ENCODE assay signal across 12 cellular contexts in the genomic region with DNA sequence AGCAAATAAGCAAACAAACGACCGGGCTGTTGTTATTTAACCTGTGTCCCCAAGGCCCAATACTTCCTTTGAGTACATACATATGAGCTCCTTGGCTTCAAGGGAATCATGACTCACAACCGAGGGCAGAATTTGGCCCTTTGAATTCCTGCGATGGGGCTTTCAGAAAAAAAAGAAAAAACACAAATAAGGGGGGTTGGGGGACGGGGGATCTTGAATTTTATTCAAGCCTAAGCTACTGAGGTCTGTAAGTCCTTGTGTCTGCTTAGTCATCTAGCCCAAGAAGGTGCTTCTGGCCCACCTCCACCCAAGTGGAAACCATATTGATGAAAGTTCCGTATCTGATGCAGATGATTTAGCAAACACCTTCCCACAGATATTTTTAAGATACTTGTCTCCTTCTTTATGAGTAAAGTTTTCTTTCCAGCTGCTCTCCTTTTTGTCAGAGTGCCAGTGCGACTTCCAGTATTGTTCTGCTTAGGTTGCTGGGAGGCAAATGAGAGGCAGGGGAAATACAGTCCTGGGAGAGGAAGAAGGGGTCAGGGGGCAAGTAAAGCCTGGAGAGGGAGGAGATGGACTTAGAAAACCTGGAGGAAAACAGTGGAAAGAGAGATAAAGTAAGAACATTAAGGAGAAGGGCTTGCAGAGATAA.
DNase-seq lines count a peak whose midpoint lies in the region; ATAC-seq and TF ChIP-seq lines count a peak whose summit lies in the region.
"Had no signal": no experiment of that assay in that cellular context is flagged by ENCODE, and none has a peak within 500 bp of the region (broad histone marks: within the 10 kb centered on the region; RNA-seq: fewer than 3 reads in every experiment).

No MANE protein-coding gene starts in this region.

- H3K9me3 Mint-ChIP-seq in activated naive CD4-positive, alpha-beta T cell treated with anti-CD3 and anti-CD28 coated beads, Interleukin-2, amount 50 U/mL, for 72 hours = no peaks in the 10 kb centered on the region
- no peaks in the 10 kb centered on the region for H3K9me3 Mint-ChIP-seq in activated naive CD4-positive, alpha-beta T cell treated with anti-CD3 and anti-CD28 coated beads, Interleukin-2, amount 10 ng/mL, durations not matched to agents 7 days and 5 days

- peaks cover 8% of the 10 kb centered on the region for H3K27me3 Mint-ChIP-seq in activated naive CD4-positive, alpha-beta T cell treated with anti-CD3 and anti-CD28 coated beads, Interleukin-2, amount 10 ng/mL, durations not matched to agents 7 days and 5 days

- ATAC-seq in activated naive CD4-positive, alpha-beta T cell treated with anti-CD3 and anti-CD28 coated beads, Interleukin-2, amount 50 U/mL, for 72 hours = peak in 1 of 2 donors; percentile 61
- ATAC-seq in thoracic aorta (ENCODE audit: insufficient number of reproducible peaks, low FRiP score, low read depth) (peak; percentile 55), HG02885 (IDR thresholded peaks at IDR 0.05; ENCODE audit: poor library complexity, unreplicated experiment) (no peak)
- ATAC-seq: activated CD4-positive, CD25-positive, alpha-beta regulatory T cell treated with anti-CD3 and anti-CD28 coated beads, Interleukin-2, amount 50 U/mL, for 24 hours had no signal

- H3K4me1 Mint-ChIP-seq in activated naive CD4-positive, alpha-beta T cell treated with anti-CD3 and anti-CD28 coated beads, Interleukin-2, amount 10 ng/mL, durations not matched to agents 7 days and 5 days = no peaks in the 10 kb centered on the region

- H3K4me3 Mint-ChIP-seq in activated naive CD4-positive, alpha-beta T cell treated with anti-CD3 and anti-CD28 coated beads, Interleukin-2, amount 10 ng/mL, durations not matched to agents 7 days and 5 days = no peak overlapping the region

- H3K27me3 ChIP-seq in adipocyte (replicated peaks; ENCODE audit: control insufficient read depth, insufficient read depth, low read length) (no peaks in the 10 kb centered on the region), thoracic aorta (replicated peaks; ENCODE audit: insufficient read depth) (no peaks in the 10 kb centered on the region)
- H3K27me3 ChIP-seq: BE2C had no signal

- TF ChIP-seq CTCF in thoracic aorta (IDR thresholded peaks at IDR 0.05) = no peak

- peak overlapping the region; percentile 11 to 68 for H3K27ac Mint-ChIP-seq in activated naive CD4-positive, alpha-beta T cell treated with anti-CD3 and anti-CD28 coated beads, Interleukin-2, amount 50 U/mL, for 72 hours
- H3K27ac Mint-ChIP-seq in activated naive CD4-positive, alpha-beta T cell treated with anti-CD3 and anti-CD28 coated beads, Interleukin-2, amount 10 ng/mL, durations not matched to agents 7 days and 5 days = no peak overlapping the region

- peaks cover 30% of the 10 kb centered on the region for H3K4me1 ChIP-seq in adipocyte (ENCODE audit: control insufficient read depth, insufficient read depth, low read length)
- peaks cover 13 to 20% of the 10 kb centered on the region in 2 donors for H3K4me1 ChIP-seq in thoracic aorta (ENCODE audit: control insufficient read depth in 1 of 2, low read depth in 2 of 2)
- H3K4me1 ChIP-seq: BE2C had no signal

- peak overlapping the region; percentile 46 for H3K9ac ChIP-seq in adipocyte (ENCODE audit: low read length)

- H3K4me3 ChIP-seq in adipocyte (ENCODE audit: low read length) (peak overlapping the region; percentile 17), thoracic aorta (peak overlapping the region; percentile 13)

- DNase-seq in activated naive CD4-positive, alpha-beta T cell treated with anti-CD3 and anti-CD28 coated beads, Interleukin-2, amount 50 U/mL, for 72 hours (ENCODE audit: low spot score in 2 of 2) = no peak
- no peak for DNase-seq in activated naive CD4-positive, alpha-beta T cell treated with anti-CD3 and anti-CD28 coated beads, Interleukin-2, amount 10 ng/mL, durations not matched to agents 7 days and 5 days
- no peak for DNase-seq in adipocyte (ENCODE audit: low read depth)
- DNase-seq in left kidney (ENCODE audit: low read depth, low spot score) = peak; percentile 53
- DNase-seq in thoracic aorta (ENCODE audit: low spot score) = no peak
- no peak for DNase-seq in SW 1271 (lab: John Stamatoyannopoulos, UW)
- no peak for DNase-seq in G401 (ENCODE audit: low spot score)
- DNase-seq: anterior cingulate cortex, BE2C, NCI-H1092 treated with DMSO at 0.1 percent for 48 hours had no signal

- in situ Hi-C loops in G401 (cut with HindIII; ENCODE audit: low sequenced_read_pairs) = no loop called here

- CTCF ChIA-PET in activated naive CD4-positive, alpha-beta T cell treated with anti-CD3 and anti-CD28 coated beads, Interleukin-2, amount 10 ng/mL, durations not matched to agents 7 days and 5 days (lab: Charles Lee) = interaction anchor here (0.7 kb wide), 1 partner anchor 455 kb away, joined by 3 read pairs; no protein-coding TSS in a partner anchor

- no peaks in the 10 kb centered on the region for H3K36me3 Mint-ChIP-seq in activated naive CD4-positive, alpha-beta T cell treated with anti-CD3 and anti-CD28 coated beads, Interleukin-2, amount 50 U/mL, for 72 hours
- no peaks in the 10 kb centered on the region for H3K36me3 Mint-ChIP-seq in activated naive CD4-positive, alpha-beta T cell treated with anti-CD3 and anti-CD28 coated beads, Interleukin-2, amount 10 ng/mL, durations not matched to agents 7 days and 5 days

- no peaks in the 10 kb centered on the region for H3K9me3 ChIP-seq in adipocyte (ENCODE audit: control insufficient read depth, low read length)
- no peaks in the 10 kb centered on the region for H3K9me3 ChIP-seq in thoracic aorta
- H3K9me3 ChIP-seq: BE2C had no signal

- peak overlapping the region; percentile 64 to 65 for H3K27ac ChIP-seq in thoracic aorta

- H3K36me3 ChIP-seq in adipocyte (ENCODE audit: control insufficient read depth, insufficient read depth, low read length, severe bottlenecking) = no peaks in the 10 kb centered on the region
- no peaks in the 10 kb centered on the region for H3K36me3 ChIP-seq in thoracic aorta
- H3K36me3 ChIP-seq: BE2C had no signal
